In genomic region chr19:5137571-5138124, GRCh38 we compare ENCODE assay signal across 13 cellular contexts.
DNase-seq lines count a peak whose midpoint lies in the region; ATAC-seq and TF ChIP-seq lines count a peak whose summit lies in the region.
"Had no signal": no experiment of that assay in that cellular context is flagged by ENCODE, and none has a peak within 500 bp of the region (broad histone marks: within the 10 kb centered on the region; RNA-seq: fewer than 3 reads in every experiment).

No MANE protein-coding gene starts in this region.

- peaks cover 3% of the 10 kb centered on the region; the same call in 1 of the 2 replicates for H3K79me2 ChIP-seq in DOHH2 (ENCODE audit: control insufficient read depth, low read length)
- H3K79me2 ChIP-seq in GM23248 (ENCODE audit: insufficient read depth): no peaks in the 10 kb centered on the region

- H3K36me3 Mint-ChIP-seq in memory B cell: peaks cover 25% of the 10 kb centered on the region

- H3K9ac ChIP-seq in GM23248: no peak overlapping the region

- no peak overlapping the region for H3K4me2 ChIP-seq in DOHH2 (ENCODE audit: low read length)
- H3K4me2 ChIP-seq in GM23248 (ENCODE audit: unreplicated experiment): no peak overlapping the region

- H3F3A ChIP-seq in DOHH2 (ENCODE audit: control insufficient read depth, insufficient read depth): no peaks in the 10 kb centered on the region
- no peaks in the 10 kb centered on the region for H3F3A ChIP-seq in GM23248 (ENCODE audit: insufficient read depth)

- no peak overlapping the region for H3K4me3 Mint-ChIP-seq in memory B cell
- H3K4me3 Mint-ChIP-seq: brain had no signal

- no peak for DNase-seq in HFF-Myc (ENCODE audit: extremely low read depth, low read depth)
- DNase-seq in body of pancreas: peak in 3 of 4 donors; percentile 36 to 48 (median 44)
- DNase-seq in memory B cell (ENCODE audit: low spot score in 2 of 2): peak in 1 of 2 donors; percentile 23
- DNase-seq in SIG-M5 (lab: John Stamatoyannopoulos, UW): no peak
- DNase-seq in GM23248: no peak
- DNase-seq in T-helper 2 cell: no peak
- no peak for DNase-seq in stimulated activated CD4-positive, alpha-beta T cell treated with anti-CD3 and anti-CD28 coated beads, Interleukin-4, amount 100 ng/mL, for 4 hours
- DNase-seq: activated CD8-positive, alpha-beta memory T cell treated with anti-CD3 and anti-CD28 coated beads, Interleukin-2, amount 50 U/mL, for 48 hours; foreskin fibroblast; midbrain; NCI-H2081 had no signal

- ATAC-seq in body of pancreas (no peak), memory B cell (ENCODE audit: low read depth) (peak; percentile 3)

- H3K27me3 ChIP-seq in DOHH2 (ENCODE audit: control insufficient read depth, low read length) (no peaks in the 10 kb centered on the region), body of pancreas (no peaks in the 10 kb centered on the region), GM23248 (replicated peaks; ENCODE audit: insufficient read depth) (no peaks in the 10 kb centered on the region)

- TF ChIP-seq CTCF in DOHH2 (IDR thresholded peaks at IDR 0.05; ENCODE audit: low read depth, low read length, poor library complexity, severe bottlenecking): peak; percentile 75
- peak; percentile 27 for TF ChIP-seq CTCF in HFF-Myc (IDR thresholded peaks at IDR 0.05; ENCODE audit: low read depth, low read length, missing control alignments)
- TF ChIP-seq CTCF in body of pancreas (IDR thresholded peaks at IDR 0.05): peak in 6 of 7 experiments; percentile 13 to 44 (median 34)

- H3K4me3 ChIP-seq in DOHH2 (ENCODE audit: low read length): no peak overlapping the region
- no peak overlapping the region for H3K4me3 ChIP-seq in HFF-Myc (replicated peaks; ENCODE audit: low read depth, low read length)
- no peak overlapping the region for H3K4me3 ChIP-seq in body of pancreas
- H3K4me3 ChIP-seq in GM23248: no peak overlapping the region

- no peaks in the 10 kb centered on the region for H3K9me3 Mint-ChIP-seq in memory B cell
- H3K9me3 Mint-ChIP-seq: brain had no signal

- TF ChIP-seq POLR2A in body of pancreas (IDR thresholded peaks at IDR 0.05): no peak

- H3K36me3 ChIP-seq in DOHH2 (ENCODE audit: control insufficient read depth, low read length) (peaks cover 88% of the 10 kb centered on the region), body of pancreas (replicated peaks in 1 of 2; ENCODE audit: insufficient read depth in 1 of 2, low read depth in 2 of 2) (peaks cover 0 to 19% of the 10 kb centered on the region in 2 donors), GM23248 (ENCODE audit: low read depth) (peaks cover 3% of the 10 kb centered on the region; the same call in 1 of the 2 replicates)

- in situ Hi-C loops in GM23248 (cut with MboI): no loop called here

- WGBS in body of pancreas, 2 donors: 85 to 100% methylated on average over 1 to 17 of the region's 29 CpGs
- WGBS in GM23248 (ENCODE audit: low coverage in 1 of 2, low lambda C conversion rate in 2 of 2, missing lambda C conversion rate in 2 of 2), 2 experiments: 84 to 86% methylated on average over 15 to 29 of the region's 29 CpGs

- H4K20me1 ChIP-seq in DOHH2 (ENCODE audit: control insufficient read depth, insufficient read depth, low read depth, low read length) (no peaks in the 10 kb centered on the region), GM23248 (ENCODE audit: insufficient read depth) (no peaks in the 10 kb centered on the region)

- H3K9me3 ChIP-seq in DOHH2 (ENCODE audit: control insufficient read depth, insufficient read depth, low read length) (no peaks in the 10 kb centered on the region), body of pancreas (no peaks in the 10 kb centered on the region), GM23248 (ENCODE audit: low read depth) (no peaks in the 10 kb centered on the region)

- peak overlapping the region; percentile 86 for H3K27ac Mint-ChIP-seq in memory B cell

- H2AFZ ChIP-seq in GM23248: no peak overlapping the region

- H3K9me2 ChIP-seq in DOHH2 (replicated peaks; ENCODE audit: control insufficient read depth, low read length) (no peaks in the 10 kb centered on the region), GM23248 (ENCODE audit: insufficient read depth) (no peaks in the 10 kb centered on the region)

- peaks cover 38% of the 10 kb centered on the region for H3K4me1 ChIP-seq in DOHH2 (ENCODE audit: control insufficient read depth, low read length)
- no peaks in the 10 kb centered on the region for H3K4me1 ChIP-seq in body of pancreas
- no peaks in the 10 kb centered on the region for H3K4me1 ChIP-seq in GM23248 (ENCODE audit: insufficient read depth)

- no peaks in the 10 kb centered on the region for H3K27me3 Mint-ChIP-seq in memory B cell
- H3K27me3 Mint-ChIP-seq: brain had no signal

- peaks cover 32% of the 10 kb centered on the region for H3K4me1 Mint-ChIP-seq in memory B cell
- H3K4me1 Mint-ChIP-seq: brain had no signal

- H3K27ac ChIP-seq in DOHH2 (ENCODE audit: low read depth, low read length): no peak overlapping the region
- no peak overlapping the region for H3K27ac ChIP-seq in body of pancreas
- H3K27ac ChIP-seq in GM23248: no peak overlapping the region

- intact Hi-C loops in body of pancreas (cut with DNase I): no loop called here

Comparison
In these comparisons a context has a peak if more than half of its experiments do, and no peak if none do; other contexts are left out.
1. DNase-seq: peak in body of pancreas (3 of 4); none in HFF-Myc (single experiment), SIG-M5 (single experiment), GM23248 (single experiment), T-helper 2 cell (0 of 5) and stimulated activated CD4-positive, alpha-beta T cell treated with anti-CD3 and anti-CD28 coated beads, Interleukin-4, amount 100 ng/mL, for 4 hours (0 of 2).
2. Peak in every context shown above with its lines, with median percentiles within 50 percentile points of each other: CTCF ChIP-seq.